In the genomic region with DNA sequence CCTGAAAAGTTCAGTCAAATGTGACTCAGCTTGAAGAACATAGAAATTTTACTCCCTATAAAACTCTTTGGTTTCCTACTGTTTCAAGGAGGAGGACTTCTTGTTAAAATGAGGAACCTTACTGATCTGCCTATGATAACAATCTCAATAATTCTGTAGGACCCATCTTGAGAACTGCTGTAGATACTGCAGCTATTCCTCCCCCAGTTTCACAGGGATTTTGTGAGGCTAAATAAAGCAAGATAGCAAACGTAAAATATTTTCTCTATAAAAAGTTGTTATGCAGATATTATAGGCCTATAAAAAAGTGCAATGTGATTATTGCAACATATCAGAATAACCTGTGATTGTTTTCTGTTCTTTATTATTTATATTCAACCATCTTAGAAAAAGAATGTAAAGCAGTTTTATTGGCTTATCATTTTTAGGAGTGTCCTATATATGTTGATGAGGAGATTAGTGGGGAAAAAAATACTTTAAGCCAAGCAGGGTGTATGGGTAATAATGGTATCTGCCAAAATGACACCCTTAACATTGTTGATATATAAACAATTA, we compare ENCODE assay signal across 23 cellular contexts. TPM values are rescaled to one million over a fixed set of nuclear protein-coding genes. Genes with fewer than 3 reads are reported as not detected.
"Had no signal": no experiment of that assay in that cellular context is flagged by ENCODE, and none has a peak within 500 bp of the region (broad histone marks: within the 10 kb centered on the region; RNA-seq: fewer than 3 reads in every experiment).

No MANE protein-coding gene starts in this region.

- H3K79me2 ChIP-seq: hepatocyte had no signal

- ATAC-seq: effector memory CD8-positive, alpha-beta T cell; foreskin keratinocyte; left cardiac atrium; left ventricle myocardium superior; natural killer cell treated with Interleukin-12 subunit alpha and Interleukin-12 subunit beta and Interleukin-15 and Interleukin-18, amount 100 ng/mL, for 72 hours; right cardiac atrium had no signal

- H3K4me2 ChIP-seq: hepatocyte, neural progenitor cell had no signal

- H3K4me3 ChIP-seq: esophagus squamous epithelium, hepatocyte, lung, neural progenitor cell, ovary, stomach had no signal

- H3K4me1 ChIP-seq: esophagus squamous epithelium, foreskin keratinocyte, neural progenitor cell, stomach had no signal

- DNase-seq: effector memory CD8-positive, alpha-beta T cell; esophagus squamous epithelium; foreskin keratinocyte; head of caudate nucleus; kidney; left cardiac atrium; left ventricle myocardium superior; mesenchymal stem cell; midbrain; nucleus accumbens; ovary; right cardiac atrium; small intestine; stimulated activated CD4-positive, alpha-beta T cell treated with anti-CD3 and anti-CD28 coated beads, Interleukin-12 subunit alpha, Interleukin-12 subunit beta, amount 100 ng/mL, for 4 hours; stimulated activated naive CD4-positive, alpha-beta T cell; stomach; substantia nigra; trophoblast cell had no signal

- H3K9me3 ChIP-seq: esophagus squamous epithelium, ovary, stomach had no signal

- H3K9ac ChIP-seq: neural progenitor cell had no signal

- H3K27me3 ChIP-seq: esophagus squamous epithelium, foreskin keratinocyte, hepatocyte, ovary, stomach had no signal

- H3K36me3 ChIP-seq: esophagus squamous epithelium, neural progenitor cell, ovary, stomach had no signal

- H2AFZ ChIP-seq: hepatocyte, neural progenitor cell had no signal

- H3K27ac ChIP-seq: esophagus squamous epithelium, foreskin keratinocyte, hepatocyte, neural progenitor cell, ovary, stomach had no signal

RNA-seq across cellular contexts. Expression of a gene that starts 12.1 kb away (rescaled TPM):
- total RNA-seq: epithelial cell of proximal tubule; foreskin keratinocyte; natural killer cell treated with Interleukin-12 subunit alpha and Interleukin-12 subunit beta and Interleukin-15 and Interleukin-18, amount 100 ng/mL, for 72 hours had no signal

RNA-seq across cellular contexts. Expression of a gene that starts 36.1 kb away (rescaled TPM):
- total RNA-seq: foreskin keratinocyte; natural killer cell treated with Interleukin-12 subunit alpha and Interleukin-12 subunit beta and Interleukin-15 and Interleukin-18, amount 100 ng/mL, for 72 hours had no signal
